Comparison of ENCODE assay signal across 9 cellular contexts in genomic region chr6:168060521-168060931, GRCh38. TPM values are rescaled to one million over a fixed set of nuclear protein-coding genes. Genes with fewer than 3 reads are reported as not detected.
DNase-seq lines count a peak whose midpoint lies in the region; ATAC-seq, FAIRE-seq and TF ChIP-seq lines count a peak whose summit lies in the region.
"Had no signal": no experiment of that assay in that cellular context is flagged by ENCODE, and none has a peak within 500 bp of the region (broad histone marks: within the 10 kb centered on the region; RNA-seq: fewer than 3 reads in every experiment).

No MANE protein-coding gene starts in this region.

- TF ChIP-seq POLR2A in HepG2 (IDR thresholded peaks at IDR 0.05; ENCODE audit: insufficient read depth in 1 of 2, low read depth in 2 of 2, low read length in 2 of 2) (no peak), uterus (IDR thresholded peaks at IDR 0.05) (no peak)

- DNase-seq in ACHN (peak; percentile 51), HuH-7 (ENCODE audit: low spot score) (peak; percentile 96), cardiac fibroblast (ENCODE audit: low read depth in 2 of 2) (peak; percentile 38 to 88), HepG2 (ENCODE audit: low spot score) (peak; percentile 64), uterus (peak; percentile 32 to 40)

- H3K9ac ChIP-seq in HepG2 (ENCODE audit: insufficient read depth, low read depth, low read length), result no peak overlapping the region

- WGBS in HepG2 (ENCODE audit: low lambda C conversion rate), result 58% methylated on average over 7 of the region's 12 CpGs

- H3K36me3 ChIP-seq in HepG2 (replicated peaks in 1 of 2; ENCODE audit: control insufficient read depth in 1 of 2, insufficient read depth in 2 of 2, low read length in 2 of 2) (no peaks in the 10 kb centered on the region), uterus (no peaks in the 10 kb centered on the region)
- H3K36me3 ChIP-seq: neutrophil had no signal

- no peaks in the 10 kb centered on the region for H4K20me1 ChIP-seq in HepG2 (ENCODE audit: insufficient read depth, low read length)

- peaks cover 5% of the 10 kb centered on the region for H3K4me1 ChIP-seq in HepG2 (ENCODE audit: insufficient read depth, low read length)
- H3K4me1 ChIP-seq in uterus, result no peaks in the 10 kb centered on the region

- in situ Hi-C loops in ACHN (cut with HindIII; ENCODE audit: low pct_ligation_motif_present, low pct_unique_long_range_greater_than_20kb, low sequenced_read_pairs) (no loop called here), HepG2 (cut with HindIII; ENCODE audit: extremely low pct_ligation_motif_present, low pct_unique_long_range_greater_than_20kb) (no loop called here)

- TF ChIP-seq CTCF in cardiac fibroblast (IDR thresholded peaks at IDR 0.05; ENCODE audit: low read depth, low read length) (peak; percentile 47), HepG2 (CRISPR knock-in tag; IDR thresholded peaks at IDR 0.05) (peak; percentile 99), uterus (IDR thresholded peaks at IDR 0.05) (peak; percentile 27 to 57 (median 42))

- POLR2A ChIA-PET in HepG2 (lab: Yijun Ruan, JAX), result no interaction called here

- peak; percentile 80 for ATAC-seq in HepG2
- no peak for ATAC-seq in HG03571 (IDR thresholded peaks at IDR 0.05; ENCODE audit: unreplicated experiment)
- no peak for ATAC-seq in GM18909 (IDR thresholded peaks at IDR 0.05; ENCODE audit: poor library complexity, unreplicated experiment)
- ATAC-seq in HG03025 (IDR thresholded peaks at IDR 0.05; ENCODE audit: low FRiP score, unreplicated experiment), result no peak

- no peak overlapping the region for H2AFZ ChIP-seq in HepG2 (ENCODE audit: low read length)

- CTCF ChIA-PET in HepG2 (lab: Yijun Ruan, JAX; ENCODE audit: low intra/inter-chr PET ratio, low total read pairs), result interaction anchor here (1.4 to 2.0 kb wide), 3 partner anchors 57 to 295 kb away, joined by 4 to 18 read pairs (median 7); no protein-coding TSS in a partner anchor

- H3K4me2 ChIP-seq in HepG2 (ENCODE audit: low read depth, low read length), result peak overlapping the region; percentile 52

- TF ChIP-seq EP300 in HepG2 (IDR thresholded peaks at IDR 0.05; ENCODE audit: low read depth in 2 of 2, low read length in 2 of 2), result no peak; a peak in 1 of 4 replicates
- TF ChIP-seq EP300 in HepG2 (CRISPR knock-in tag; IDR thresholded peaks at IDR 0.05; ENCODE audit: borderline replicate concordance), result no peak

- peak; percentile 95 for TF ChIP-seq RAD21 in HepG2 (CRISPR knock-in tag; IDR thresholded peaks at IDR 0.05)

- H3K4me3 ChIP-seq in cardiac fibroblast (replicated peaks in 1 of 2; ENCODE audit: low read depth in 2 of 2, low read length in 2 of 2) (no peak overlapping the region), HepG2 (replicated peaks in 1 of 3; ENCODE audit: insufficient read depth in 1 of 3, low read depth in 2 of 3, low read length in 3 of 3) (peak overlapping the region in 1 of 3 experiments; percentile 23; a peak in 1 of 6 replicates), uterus (no peak overlapping the region)

- H3K9me3 ChIP-seq in HepG2 (ENCODE audit: low read length), result no peaks in the 10 kb centered on the region
- no peaks in the 10 kb centered on the region for H3K9me3 ChIP-seq in uterus
- H3K9me3 ChIP-seq: neutrophil had no signal

- FAIRE-seq in HepG2 (lab: Jason Lieb, UNC), result peak; percentile 39

- H3K27me3 ChIP-seq in HepG2 (ENCODE audit: control insufficient read depth in 1 of 2, insufficient read depth in 2 of 2, low read length in 2 of 2) (peaks cover 13 to 41% of the 10 kb centered on the region in 2 experiments; a peak in 4 of 5 replicates), uterus (no peaks in the 10 kb centered on the region)
- H3K27me3 ChIP-seq: neutrophil had no signal

- no TSS peak for BruUV-seq in HepG2 (replicated peaks; lab: Mats Ljungman, UMichigan)

- H3K27ac ChIP-seq in HepG2 (ENCODE audit: extremely low read length, insufficient read depth, low read length) (no peak overlapping the region), uterus (no peak overlapping the region)
- H3K27ac ChIP-seq: neutrophil had no signal

- intact Hi-C loops in HepG2 (cut with micrococcal nuclease; ENCODE audit: unreplicated experiment) (loop anchor here (1.0 kb wide), 1 partner anchor 73 kb away; no protein-coding TSS in a partner anchor), uterus (cut with DNase I; ENCODE audit: low total_unique reads) (no loop called here)

- H3K79me2 ChIP-seq in HepG2 (ENCODE audit: insufficient read depth, low read length), result no peaks in the 10 kb centered on the region

TF ChIP-seq in HepG2, 621 proteins besides CTCF, POLR2A, EP300 and RAD21 (continues in another document):
- no peak for TF ChIP-seq USF2 (IDR thresholded peaks at IDR 0.05; ENCODE audit: low read depth, low read length)
- no peak for TF ChIP-seq USF2 (CRISPR knock-in tag; IDR thresholded peaks at IDR 0.05; ENCODE audit: borderline replicate concordance)
- no peak for TF ChIP-seq SNRNP70 (IDR thresholded peaks at IDR 0.05; ENCODE audit: low read depth, low read length)
- TF ChIP-seq CBX5 (CRISPR knock-in tag; IDR thresholded peaks at IDR 0.05; ENCODE audit: borderline replicate concordance), result peak; percentile 83; the same call in 1 of the 2 replicates
- no peak for TF ChIP-seq ZNF850 (CRISPR knock-in tag; conservative IDR thresholded peaks at IDR 0.05)
- TF ChIP-seq, protein P1, sequence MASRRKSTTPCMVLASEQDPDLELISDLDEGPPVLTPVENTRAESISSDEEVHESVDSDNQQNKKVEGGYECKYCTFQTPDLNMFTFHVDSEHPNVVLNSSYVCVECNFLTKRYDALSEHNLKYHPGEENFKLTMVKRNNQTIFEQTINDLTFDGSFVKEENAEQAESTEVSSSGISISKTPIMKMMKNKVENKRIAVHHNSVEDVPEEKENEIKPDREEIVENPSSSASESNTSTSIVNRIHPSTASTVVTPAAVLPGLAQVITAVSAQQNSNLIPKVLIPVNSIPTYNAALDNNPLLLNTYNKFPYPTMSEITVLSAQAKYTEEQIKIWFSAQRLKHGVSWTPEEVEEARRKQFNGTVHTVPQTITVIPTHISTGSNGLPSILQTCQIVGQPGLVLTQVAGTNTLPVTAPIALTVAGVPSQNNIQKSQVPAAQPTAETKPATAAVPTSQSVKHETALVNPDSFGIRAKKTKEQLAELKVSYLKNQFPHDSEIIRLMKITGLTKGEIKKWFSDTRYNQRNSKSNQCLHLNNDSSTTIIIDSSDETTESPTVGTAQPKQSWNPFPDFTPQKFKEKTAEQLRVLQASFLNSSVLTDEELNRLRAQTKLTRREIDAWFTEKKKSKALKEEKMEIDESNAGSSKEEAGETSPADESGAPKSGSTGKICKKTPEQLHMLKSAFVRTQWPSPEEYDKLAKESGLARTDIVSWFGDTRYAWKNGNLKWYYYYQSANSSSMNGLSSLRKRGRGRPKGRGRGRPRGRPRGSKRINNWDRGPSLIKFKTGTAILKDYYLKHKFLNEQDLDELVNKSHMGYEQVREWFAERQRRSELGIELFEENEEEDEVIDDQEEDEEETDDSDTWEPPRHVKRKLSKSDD (CRISPR knock-in tag; IDR thresholded peaks at IDR 0.05; ENCODE audit: low read depth), result no peak
- TF ChIP-seq RARA (CRISPR knock-in tag; IDR thresholded peaks at IDR 0.05), result no peak
- TF ChIP-seq PITX1 (CRISPR knock-in tag; IDR thresholded peaks at IDR 0.05), result 0 out of 2 replicates have a peak, but pooled peaks have one; percentile 15
- no peak for TF ChIP-seq JUNB (CRISPR knock-in tag; IDR thresholded peaks at IDR 0.05; ENCODE audit: borderline replicate concordance)
- peak; percentile 60 for TF ChIP-seq TARDBP (CRISPR knock-in tag; IDR thresholded peaks at IDR 0.05)
- no peak for TF ChIP-seq TRIM24 (CRISPR knock-in tag; IDR thresholded peaks at IDR 0.05)
- no peak for TF ChIP-seq TCF7 (IDR thresholded peaks at IDR 0.05; ENCODE audit: low read depth)
- no peak for TF ChIP-seq ZNF468 (CRISPR knock-in tag; IDR thresholded peaks at IDR 0.05)

RNA-seq across cellular contexts. Expression of gene FRMD1, which starts 18.5 kb away (rescaled TPM):
- total RNA-seq in HepG2 (2016; rRNA removed; fragmentation: Illumina TruSeq; extraction: Trizol) (not detected in 2 replicates), uterus (1 to 10 TPM in 1 of 4 donors, not detected in 3; 1.0 TPM)
- not detected in 2 replicates for total RNA-seq in HepG2 (2016; cell fraction: cytosol; rRNA removed; fragmentation: Illumina TruSeq; extraction: Trizol; ENCODE audit: low read depth)
- total RNA-seq in HepG2 (2016; cell fraction: insoluble cytoplasmic fraction; rRNA removed; fragmentation: Illumina TruSeq; extraction: Trizol), result not detected in 2 replicates
- total RNA-seq in HepG2 (2016; cell fraction: membrane; rRNA removed; fragmentation: Illumina TruSeq; extraction: Trizol), result not detected in 2 replicates
- not detected in 2 replicates for total RNA-seq in HepG2 (2016; cell fraction: nucleus; rRNA removed; fragmentation: Illumina TruSeq; extraction: Trizol)
- 0.01 and 0.09 TPM in 2 replicates for polyA plus RNA-seq in HepG2 (2011; rRNA removed)
- polyA plus RNA-seq in HepG2 (2011; cell fraction: cytosol; rRNA removed), result 0.01 and 0.03 TPM in 2 replicates
- 0.14 and 0.32 TPM in 2 replicates for polyA plus RNA-seq in HepG2 (2011; cell fraction: nucleus; rRNA removed)
- 0.05 TPM in 2 replicates for polyA plus RNA-seq in HepG2 (2012)
- not detected in 2 replicates for polyA plus RNA-seq in HepG2 (2016; cell fraction: cytosol; fragmentation: Illumina TruSeq; extraction: Trizol; ENCODE audit: low read depth)
- not detected in 2 replicates for polyA plus RNA-seq in HepG2 (2016; cell fraction: insoluble cytoplasmic fraction; fragmentation: Illumina TruSeq; extraction: Trizol; ENCODE audit: low read depth)
- polyA plus RNA-seq in HepG2 (2016; cell fraction: membrane; fragmentation: Illumina TruSeq; extraction: Trizol; ENCODE audit: low read depth), result not detected in 2 replicates
- not detected in 2 replicates for polyA plus RNA-seq in HepG2 (2016; cell fraction: nucleus; fragmentation: Illumina TruSeq; extraction: Trizol; ENCODE audit: insufficient read depth, low read depth)
- 0.04 TPM in 1 of 2 replicates, not detected in the other for polyA minus RNA-seq in HepG2 (2011; rRNA and poly(A)+ RNA removed; ENCODE audit: low replicate concordance)
- polyA minus RNA-seq in HepG2 (2011; cell fraction: cytosol; rRNA and poly(A)+ RNA removed), result not detected in 2 replicates
- 0.13 TPM in 1 of 2 replicates, not detected in the other for polyA minus RNA-seq in HepG2 (2011; cell fraction: nucleus; rRNA and poly(A)+ RNA removed)

Comparison
In these comparisons a context has a peak if more than half of its experiments do, and no peak if none do; other contexts are left out.
1. DNase-seq: peak in every context shown above with its lines; median percentile 96 in HuH-7; 64 in HepG2; 63 in cardiac fibroblast; 51 in ACHN; 36 in uterus.
2. CTCF ChIP-seq: peak in every context shown above with its lines; median percentile 99 in HepG2; 47 in cardiac fibroblast; 42 in uterus.